In genomic region chr1:3922201-3922725, GRCh38 we compare ENCODE assay signal across 12 cellular contexts. TPM values are rescaled to one million over a fixed set of nuclear protein-coding genes. Genes with fewer than 3 reads are reported as not detected.
DNase-seq lines count a peak whose midpoint lies in the region; ATAC-seq and TF ChIP-seq lines count a peak whose summit lies in the region.
"Had no signal": no experiment of that assay in that cellular context is flagged by ENCODE, and none has a peak within 500 bp of the region (broad histone marks: within the 10 kb centered on the region; RNA-seq: fewer than 3 reads in every experiment).

No MANE protein-coding gene starts in this region.

- DNase-seq in activated CD8-positive, alpha-beta memory T cell treated with anti-CD3 and anti-CD28 coated beads, Interleukin-2, amount 10 ng/mL, durations not matched to agents 7 days and 5 days: peak; percentile 55
- DNase-seq in activated CD8-positive, alpha-beta memory T cell treated with anti-CD3 and anti-CD28 coated beads, Interleukin-2, amount 50 U/mL, for 48 hours: no peak
- no peak for DNase-seq in HFFc6
- no peak for DNase-seq in RWPE2 (ENCODE audit: low spot score)
- DNase-seq in lung (ENCODE audit: low spot score): peak; percentile 76
- DNase-seq in stimulated activated CD4-positive, alpha-beta T cell treated with anti-CD3 and anti-CD28 coated beads, Interleukin-2, amount 100 ng/mL, for 24 hours: no peak
- DNase-seq in HUDEP-2 (lab: John Stamatoyannopoulos, UW; ENCODE audit: unreplicated experiment in 76 of 76): no peak
- DNase-seq: activated T-cell treated with anti-CD3 and anti-CD28 coated beads, Interleukin-2, amount 50 U/mL, for 24 hours; foreskin keratinocyte; HCEC 1CT had no signal

- H3K36me3 Mint-ChIP-seq in activated CD8-positive, alpha-beta memory T cell treated with anti-CD3 and anti-CD28 coated beads, Interleukin-2, amount 10 ng/mL, durations not matched to agents 7 days and 5 days: no peaks in the 10 kb centered on the region
- H3K36me3 Mint-ChIP-seq in HFFc6 (ENCODE audit: low read depth): no peaks in the 10 kb centered on the region
- H3K36me3 Mint-ChIP-seq: brain had no signal

- H3K9me3 ChIP-seq in RWPE2 (ENCODE audit: severe bottlenecking) (no peaks in the 10 kb centered on the region), lung (ENCODE audit: control insufficient read depth in 2 of 2, insufficient read depth in 1 of 2, low read length in 1 of 2) (no peaks in the 10 kb centered on the region)

- CTCF ChIA-PET in activated CD8-positive, alpha-beta memory T cell treated with anti-CD3 and anti-CD28 coated beads, Interleukin-2, amount 10 ng/mL, durations not matched to agents 7 days and 5 days (lab: Charles Lee): interaction anchor here (2.3 kb wide), 1 partner anchor 11 kb away, joined by 7 read pairs; no protein-coding TSS in a partner anchor

- H3K4me1 Mint-ChIP-seq in activated CD8-positive, alpha-beta memory T cell treated with anti-CD3 and anti-CD28 coated beads, Interleukin-2, amount 10 ng/mL, durations not matched to agents 7 days and 5 days: peaks cover 16% of the 10 kb centered on the region
- peaks cover 5% of the 10 kb centered on the region; the same call in 1 of the 2 replicates for H3K4me1 Mint-ChIP-seq in HFFc6 (ENCODE audit: low read depth)

- H3K4me3 ChIP-seq in RWPE2 (ENCODE audit: severe bottlenecking) (no peak overlapping the region), lung (no peak overlapping the region)

- no peak overlapping the region for H3K27ac ChIP-seq in RWPE2 (ENCODE audit: poor library complexity, severe bottlenecking)
- H3K27ac ChIP-seq in lung (ENCODE audit: low read depth in 1 of 2, low read length in 1 of 2): no peak overlapping the region
- H3K27ac ChIP-seq: foreskin keratinocyte had no signal

- H3K4me1 ChIP-seq in RWPE2 (ENCODE audit: insufficient read depth, poor library complexity, severe bottlenecking) (no peaks in the 10 kb centered on the region), lung (ENCODE audit: control insufficient read depth in 2 of 2, insufficient read depth in 2 of 2, low read length in 2 of 2) (no peaks in the 10 kb centered on the region)
- H3K4me1 ChIP-seq: foreskin keratinocyte had no signal

- no peaks in the 10 kb centered on the region for H3K27me3 Mint-ChIP-seq in activated CD8-positive, alpha-beta memory T cell treated with anti-CD3 and anti-CD28 coated beads, Interleukin-2, amount 10 ng/mL, durations not matched to agents 7 days and 5 days
- peaks cover 2% of the 10 kb centered on the region for H3K27me3 Mint-ChIP-seq in HFFc6 (ENCODE audit: insufficient read depth)
- H3K27me3 Mint-ChIP-seq: activated T-cell treated with anti-CD3 and anti-CD28 coated beads, Interleukin-2, amount 50 U/mL, for 24 hours had no signal

- H3K27ac Mint-ChIP-seq in activated CD8-positive, alpha-beta memory T cell treated with anti-CD3 and anti-CD28 coated beads, Interleukin-2, amount 10 ng/mL, durations not matched to agents 7 days and 5 days: peak overlapping the region; percentile 47
- H3K27ac Mint-ChIP-seq in HFFc6: no peak overlapping the region
- H3K27ac Mint-ChIP-seq: activated T-cell treated with anti-CD3 and anti-CD28 coated beads, Interleukin-2, amount 50 U/mL, for 24 hours; brain had no signal

- ATAC-seq in activated CD8-positive, alpha-beta memory T cell treated with anti-CD3 and anti-CD28 coated beads, Interleukin-2, amount 10 ng/mL, durations not matched to agents 7 days and 5 days: peak; percentile 81
- peak; percentile 24; the same call in 1 of the 3 replicates for ATAC-seq in RWPE2 (ENCODE audit: low read depth)
- ATAC-seq in lung (ENCODE audit: insufficient read depth, low FRiP score): peak; percentile 69
- no peak for ATAC-seq in GM18868 (IDR thresholded peaks at IDR 0.05; ENCODE audit: unreplicated experiment)
- ATAC-seq: foreskin keratinocyte had no signal

- peak overlapping the region; percentile 45 for H3K4me3 Mint-ChIP-seq in activated CD8-positive, alpha-beta memory T cell treated with anti-CD3 and anti-CD28 coated beads, Interleukin-2, amount 10 ng/mL, durations not matched to agents 7 days and 5 days
- peak overlapping the region; percentile 80; the same call in 1 of the 2 replicates for H3K4me3 Mint-ChIP-seq in HFFc6
- H3K4me3 Mint-ChIP-seq: activated T-cell treated with anti-CD3 and anti-CD28 coated beads, Interleukin-2, amount 50 U/mL, for 24 hours; brain had no signal

- no peaks in the 10 kb centered on the region for H3K9me3 Mint-ChIP-seq in activated CD8-positive, alpha-beta memory T cell treated with anti-CD3 and anti-CD28 coated beads, Interleukin-2, amount 10 ng/mL, durations not matched to agents 7 days and 5 days (ENCODE audit: low read depth)
- H3K9me3 Mint-ChIP-seq in HFFc6: no peaks in the 10 kb centered on the region
- H3K9me3 Mint-ChIP-seq: activated T-cell treated with anti-CD3 and anti-CD28 coated beads, Interleukin-2, amount 50 U/mL, for 24 hours had no signal

- 65 to 79% methylated on average over 6 of the region's 6 CpGs for WGBS in lung, 2 donors

- no peak for TF ChIP-seq CTCF in HFFc6 (IDR thresholded peaks at IDR 0.05)
- no peak for TF ChIP-seq CTCF in RWPE2 (IDR thresholded peaks at IDR 0.05; ENCODE audit: poor library complexity, severe bottlenecking)
- TF ChIP-seq CTCF in lung (IDR thresholded peaks at IDR 0.05; ENCODE audit: control extremely low read depth, extremely low read depth): no peak

- no peaks in the 10 kb centered on the region for H3K27me3 ChIP-seq in RWPE2 (ENCODE audit: insufficient read depth, poor library complexity, severe bottlenecking)
- no peaks in the 10 kb centered on the region for H3K27me3 ChIP-seq in lung (ENCODE audit: control insufficient read depth, insufficient read depth)
- H3K27me3 ChIP-seq: foreskin keratinocyte had no signal

- H3K36me3 ChIP-seq in RWPE2 (ENCODE audit: low read depth): no peaks in the 10 kb centered on the region
- H3K36me3 ChIP-seq in lung (ENCODE audit: control insufficient read depth in 2 of 2, insufficient read depth in 2 of 2, low read length in 2 of 2): no peaks in the 10 kb centered on the region

RNA-seq across cellular contexts. Expression of gene C1orf174, which starts 22.2 kb away (rescaled TPM):
- total RNA-seq in activated CD8-positive, alpha-beta memory T cell treated with anti-CD3 and anti-CD28 coated beads, Interleukin-2, amount 10 ng/mL, durations not matched to agents 7 days and 5 days: 10 to 100 TPM; 30.0 to 35.8 TPM
- total RNA-seq in HFFc6 (2021; fragmentation: NEBNext Ultra II Directional; extraction: Animal tissue kit (Norgen Biotek cat#: 25700)): 10 to 100 TPM; 19.2 to 23.5 (median 20.7) TPM
- total RNA-seq in lung: 10 to 100 TPM; 19.3 TPM
- 10 to 100 TPM; 10.8 to 15.8 TPM for polyA plus RNA-seq in lung

Comparison
In these comparisons a context has a peak if more than half of its experiments do, and no peak if none do; other contexts are left out.
1. DNase-seq: peak in activated CD8-positive, alpha-beta memory T cell treated with anti-CD3 and anti-CD28 coated beads, Interleukin-2, amount 10 ng/mL, durations not matched to agents 7 days and 5 days (single experiment) and lung (single experiment); none in activated CD8-positive, alpha-beta memory T cell treated with anti-CD3 and anti-CD28 coated beads, Interleukin-2, amount 50 U/mL, for 48 hours (single experiment), HFFc6 (single experiment), RWPE2 (single experiment), stimulated activated CD4-positive, alpha-beta T cell treated with anti-CD3 and anti-CD28 coated beads, Interleukin-2, amount 100 ng/mL, for 24 hours (0 of 2) and HUDEP-2 (0 of 76).